In genomic region chr11:48034926-48035876, GRCh38 we compare ENCODE assay signal across 10 cellular contexts. TPM values are rescaled to one million over a fixed set of nuclear protein-coding genes. Genes with fewer than 3 reads are reported as not detected.
DNase-seq lines count a peak whose midpoint lies in the region; ATAC-seq and TF ChIP-seq lines count a peak whose summit lies in the region.
"Had no signal": no experiment of that assay in that cellular context is flagged by ENCODE, and none has a peak within 500 bp of the region (broad histone marks: within the 10 kb centered on the region; RNA-seq: fewer than 3 reads in every experiment).

No MANE protein-coding gene starts in this region.

- no peaks in the 10 kb centered on the region for H3K27me3 ChIP-seq in thoracic aorta (replicated peaks; ENCODE audit: insufficient read depth)

- no peak for TF ChIP-seq CTCF in mesothelial cell of epicardium (IDR thresholded peaks at IDR 0.05; ENCODE audit: unreplicated experiment)
- no peak for TF ChIP-seq CTCF in thoracic aorta (IDR thresholded peaks at IDR 0.05)

- H3K4me1 Mint-ChIP-seq in activated CD4-positive, alpha-beta T cell treated with anti-CD3 and anti-CD28 coated beads, Interleukin-2, amount 10 ng/mL, durations not matched to agents 7 days and 5 days, result peaks cover 82% of the 10 kb centered on the region
- peaks cover 27% of the 10 kb centered on the region for H3K4me1 Mint-ChIP-seq in mesothelial cell of epicardium

- H3K4me3 Mint-ChIP-seq in activated CD4-positive, alpha-beta T cell treated with anti-CD3 and anti-CD28 coated beads, Interleukin-2, amount 10 ng/mL, durations not matched to agents 7 days and 5 days, result peak overlapping the region; percentile 7
- H3K4me3 Mint-ChIP-seq in mesothelial cell of epicardium, result no peak overlapping the region

- no peaks in the 10 kb centered on the region for H3K9me3 Mint-ChIP-seq in activated CD4-positive, alpha-beta T cell treated with anti-CD3 and anti-CD28 coated beads, Interleukin-2, amount 10 ng/mL, durations not matched to agents 7 days and 5 days
- no peaks in the 10 kb centered on the region for H3K9me3 Mint-ChIP-seq in mesothelial cell of epicardium

- no peak for DNase-seq in activated CD4-positive, alpha-beta T cell treated with anti-CD3 and anti-CD28 coated beads, Interleukin-2, amount 10 ng/mL, durations not matched to agents 7 days and 5 days
- DNase-seq in activated CD4-positive, alpha-beta T cell treated with anti-CD3 and anti-CD28 coated beads, Interleukin-2, amount 50 U/mL, for 4 hours, result no peak
- DNase-seq in mesothelial cell of epicardium (ENCODE audit: low spot score in 2 of 2, unreplicated experiment in 2 of 2) (no peak), thoracic aorta (ENCODE audit: low spot score) (peak; percentile 51)
- DNase-seq: central memory CD4-positive, alpha-beta T cell; H7 had no signal

- ATAC-seq in thoracic aorta (ENCODE audit: insufficient number of reproducible peaks, low FRiP score, low read depth) (no peak), GM19395 (IDR thresholded peaks at IDR 0.05; ENCODE audit: unreplicated experiment) (no peak), HG03135 (IDR thresholded peaks at IDR 0.05; ENCODE audit: unreplicated experiment) (no peak), SK-N-SH treated with all-trans-retinoic acid at 6 μM for 48 hours (no peak)

- H3K36me3 Mint-ChIP-seq in activated CD4-positive, alpha-beta T cell treated with anti-CD3 and anti-CD28 coated beads, Interleukin-2, amount 10 ng/mL, durations not matched to agents 7 days and 5 days (ENCODE audit: low read depth), result peaks cover 66% of the 10 kb centered on the region
- no peaks in the 10 kb centered on the region for H3K36me3 Mint-ChIP-seq in mesothelial cell of epicardium

- H3K4me3 ChIP-seq in thoracic aorta, result no peak overlapping the region

- POLR2A ChIA-PET in activated CD4-positive, alpha-beta T cell treated with anti-CD3 and anti-CD28 coated beads, Interleukin-2, amount 10 ng/mL, durations not matched to agents 7 days and 5 days (lab: Charles Lee), result no interaction called here

- no peaks in the 10 kb centered on the region for H3K27me3 Mint-ChIP-seq in activated CD4-positive, alpha-beta T cell treated with anti-CD3 and anti-CD28 coated beads, Interleukin-2, amount 10 ng/mL, durations not matched to agents 7 days and 5 days
- no peaks in the 10 kb centered on the region for H3K27me3 Mint-ChIP-seq in mesothelial cell of epicardium (ENCODE audit: low read depth)

- H3K9me3 ChIP-seq in thoracic aorta, result no peaks in the 10 kb centered on the region

- peak overlapping the region; percentile 94 for H3K27ac ChIP-seq in angular gyrus (ENCODE audit: low read depth, low read length)
- no peak overlapping the region for H3K27ac ChIP-seq in thoracic aorta

- peaks cover 12 to 19% of the 10 kb centered on the region in 2 donors for H3K4me1 ChIP-seq in thoracic aorta (ENCODE audit: control insufficient read depth in 1 of 2, low read depth in 2 of 2)

- H3K36me3 ChIP-seq in thoracic aorta, result no peaks in the 10 kb centered on the region

- CTCF ChIA-PET in activated CD4-positive, alpha-beta T cell treated with anti-CD3 and anti-CD28 coated beads, Interleukin-2, amount 10 ng/mL, durations not matched to agents 7 days and 5 days (lab: Charles Lee), result interaction anchor here (1.0 to 2.2 kb wide), 3 partner anchors 11 to 81 kb away, joined by 3 to 6 read pairs (median 3); no protein-coding TSS in a partner anchor

- H3K27ac Mint-ChIP-seq in activated CD4-positive, alpha-beta T cell treated with anti-CD3 and anti-CD28 coated beads, Interleukin-2, amount 10 ng/mL, durations not matched to agents 7 days and 5 days, result peak overlapping the region; percentile 68
- peak overlapping the region; percentile 86 for H3K27ac Mint-ChIP-seq in mesothelial cell of epicardium

TF ChIP-seq in SK-N-SH treated with all-trans-retinoic acid at 6 μM for 48 hours, 23 proteins besides CTCF, POLR2A, EP300 and RAD21 (continues in another document):
- no peak for TF ChIP-seq TOX (CRISPR knock-in tag; IDR thresholded peaks at IDR 0.05; ENCODE audit: borderline replicate concordance)
- TF ChIP-seq ZNF565 (CRISPR knock-in tag; conservative IDR thresholded peaks at IDR 0.05; ENCODE audit: low read depth), result no peak
- TF ChIP-seq ESRRG (CRISPR knock-in tag; IDR thresholded peaks at IDR 0.05), result no peak
- no peak for TF ChIP-seq RARB (CRISPR knock-in tag; IDR thresholded peaks at IDR 0.05)
- TF ChIP-seq OSR1 (CRISPR knock-in tag; IDR thresholded peaks at IDR 0.05), result no peak
- no peak for TF ChIP-seq CREB5 (CRISPR knock-in tag; IDR thresholded peaks at IDR 0.05; ENCODE audit: low read depth)
- TF ChIP-seq ISL1 (CRISPR knock-in tag; IDR thresholded peaks at IDR 0.05), result no peak
- TF ChIP-seq SNAI2 (CRISPR knock-in tag; IDR thresholded peaks at IDR 0.05), result no peak
- TF ChIP-seq ZFP3 (CRISPR knock-in tag; IDR thresholded peaks at IDR 0.05), result no peak
- TF ChIP-seq TCF4 (CRISPR knock-in tag; IDR thresholded peaks at IDR 0.05; ENCODE audit: borderline replicate concordance), result no peak
- TF ChIP-seq GLIS3 (CRISPR knock-in tag; IDR thresholded peaks at IDR 0.05), result no peak
- no peak for TF ChIP-seq TSHZ2 (CRISPR knock-in tag; IDR thresholded peaks at IDR 0.05)
- no peak for TF ChIP-seq ARNTL (CRISPR knock-in tag; IDR thresholded peaks at IDR 0.05; ENCODE audit: borderline replicate concordance, low read depth)
- no peak for TF ChIP-seq PATZ1 (CRISPR knock-in tag; IDR thresholded peaks at IDR 0.05; ENCODE audit: borderline replicate concordance)
- TF ChIP-seq CSDC2 (CRISPR knock-in tag; IDR thresholded peaks at IDR 0.05), result no peak
- no peak for TF ChIP-seq CSRNP3 (CRISPR knock-in tag; IDR thresholded peaks at IDR 0.05)
- no peak for TF ChIP-seq BACH2 (CRISPR knock-in tag; IDR thresholded peaks at IDR 0.05; ENCODE audit: borderline replicate concordance)

RNA-seq across cellular contexts. Expression of gene PTPRJ, which starts 54.8 kb away (rescaled TPM):
- 10 to 100 TPM; 75.2 to 81.3 TPM for total RNA-seq in activated CD4-positive, alpha-beta T cell treated with anti-CD3 and anti-CD28 coated beads, Interleukin-2, amount 10 ng/mL, durations not matched to agents 7 days and 5 days
- total RNA-seq in mesothelial cell of epicardium, result 26.2 to 31.0 TPM (median 26.5 TPM) in 3 replicates
- 10 to 100 TPM; 20.4 to 20.9 TPM for total RNA-seq in thoracic aorta
